In genomic region chr4:147821555-147821954, GRCh38 we compare ENCODE assay signal across 9 cellular contexts.
DNase-seq lines count a peak whose midpoint lies in the region; ATAC-seq, FAIRE-seq and TF ChIP-seq lines count a peak whose summit lies in the region.
"Had no signal": no experiment of that assay in that cellular context is flagged by ENCODE, and none has a peak within 500 bp of the region (broad histone marks: within the 10 kb centered on the region; RNA-seq: fewer than 3 reads in every experiment).

No MANE protein-coding gene starts in this region.

- peak; percentile 76 for ATAC-seq in GM18502 (IDR thresholded peaks at IDR 0.05; ENCODE audit: poor library complexity, unreplicated experiment)
- peak; percentile 51 for ATAC-seq in GM21529 (IDR thresholded peaks at IDR 0.05; ENCODE audit: unreplicated experiment)
- peak; percentile 51 for ATAC-seq in HG03571 (IDR thresholded peaks at IDR 0.05; ENCODE audit: unreplicated experiment)
- ATAC-seq: GM23338 had no signal

- no peaks in the 10 kb centered on the region for H3K9me3 ChIP-seq in hepatocyte (ENCODE audit: low read depth)

- TF ChIP-seq CTCF in hepatocyte (IDR thresholded peaks at IDR 0.05; ENCODE audit: poor library complexity), result no peak

- H4K20me1 ChIP-seq in hepatocyte (ENCODE audit: insufficient read depth, poor library complexity, severe bottlenecking), result no peaks in the 10 kb centered on the region

- no peak overlapping the region for H2AFZ ChIP-seq in hepatocyte
- H2AFZ ChIP-seq: GM23338 had no signal

- peak overlapping the region; percentile 9 for H3K27ac ChIP-seq in hepatocyte

- no peak overlapping the region for H3K4me3 ChIP-seq in hepatocyte
- H3K4me3 ChIP-seq: GM23338 had no signal

- peaks cover 16% of the 10 kb centered on the region for H3K4me1 ChIP-seq in hepatocyte (ENCODE audit: insufficient read depth)

- peaks cover 41% of the 10 kb centered on the region for H3K79me2 ChIP-seq in hepatocyte

- 82% methylated on average over 2 of the region's 2 CpGs for WGBS in hepatocyte (ENCODE audit: low lambda C conversion rate, missing lambda C conversion rate)

- H3K36me3 ChIP-seq in hepatocyte (replicated peaks; ENCODE audit: insufficient read depth, low read depth), result no peaks in the 10 kb centered on the region

- no peak for DNase-seq in hepatocyte (ENCODE audit: low spot score)
- no peak for DNase-seq in NCI-H1417 treated with DMSO at 0.1 percent for 48 hours (lab: John Stamatoyannopoulos, UW)
- DNase-seq in NCI-H2029 treated with DMSO at 0.1 percent for 48 hours (lab: John Stamatoyannopoulos, UW), result no peak
- no peak for DNase-seq in RCC 7860 (ENCODE audit: low spot score)
- no peak for DNase-seq in NCI-H2227 (lab: John Stamatoyannopoulos, UW; ENCODE audit: unreplicated experiment)

- H3K9me2 ChIP-seq in hepatocyte (replicated peaks; ENCODE audit: insufficient read depth), result no peaks in the 10 kb centered on the region

- H3K27me3 ChIP-seq in hepatocyte, result no peaks in the 10 kb centered on the region

- no peak for FAIRE-seq in RCC 7860 (lab: Jason Lieb, UNC)

- H3K4me2 ChIP-seq in hepatocyte, result no peak overlapping the region
- H3K4me2 ChIP-seq: GM23338 had no signal
